18 cellular contexts compared by ENCODE assay signal in genomic region chr4:105909699-105910340, GRCh38. TPM values are rescaled to one million over a fixed set of nuclear protein-coding genes. Genes with fewer than 3 reads are reported as not detected.
DNase-seq lines count a peak whose midpoint lies in the region; ATAC-seq and TF ChIP-seq lines count a peak whose summit lies in the region.
"Had no signal": no experiment of that assay in that cellular context is flagged by ENCODE, and none has a peak within 500 bp of the region (broad histone marks: within the 10 kb centered on the region; RNA-seq: fewer than 3 reads in every experiment).

No MANE protein-coding gene starts in this region.

- H3F3A ChIP-seq in GM23338 (replicated peaks; ENCODE audit: low read depth): no peaks in the 10 kb centered on the region

- TF ChIP-seq CTCF in GM23338 (conservative IDR thresholded peaks at IDR 0.05; ENCODE audit: low read depth in 2 of 2) (no peak), fibroblast of mammary gland (conservative IDR thresholded peaks at IDR 0.05; ENCODE audit: control insufficient read depth, insufficient read depth, low read depth, low read length) (no peak), coronary artery (IDR thresholded peaks at IDR 0.05) (no peak)

- H3K27ac ChIP-seq in GM23338 (ENCODE audit: low read depth): no peak overlapping the region
- no peak overlapping the region for H3K27ac ChIP-seq in coronary artery
- H3K27ac ChIP-seq: dorsolateral prefrontal cortex, left ventricle myocardium inferior had no signal

- H3K27me3 ChIP-seq in GM23338 (ENCODE audit: insufficient read depth): no peaks in the 10 kb centered on the region
- H3K27me3 ChIP-seq: Peyer's patch had no signal

- DNase-seq in GM23338 (ENCODE audit: low spot score) (peak; percentile 15), NCI-H510A (lab: John Stamatoyannopoulos, UW) (peak; percentile 0), fibroblast of mammary gland (ENCODE audit: low read depth) (peak; percentile 28), skeletal muscle cell (ENCODE audit: low read depth) (peak; percentile 5), coronary artery (ENCODE audit: low spot score) (no peak)
- DNase-seq in activated CD4-positive, alpha-beta T cell treated with anti-CD3 and anti-CD28 coated beads for 48 hours: no peak
- DNase-seq: activated CD4-positive, alpha-beta T cell treated with anti-CD3 and anti-CD28 coated beads, Interleukin-2, amount 10 ng/mL, durations not matched to agents 24 days and 14 days; activated T-cell treated with anti-CD3 and anti-CD28 coated beads, Interleukin-2, amount 50 U/mL, for 72 hours; CD4-positive, CD25-positive, alpha-beta regulatory T cell; dorsolateral prefrontal cortex; left ventricle myocardium inferior; NCI-H2081 treated with DMSO at 0.1 percent for 48 hours had no signal

- H3K4me3 ChIP-seq in GM23338: no peak overlapping the region
- H3K4me3 ChIP-seq in fibroblast of mammary gland (ENCODE audit: control insufficient read depth, low read depth, low read length): no peak overlapping the region
- no peak overlapping the region for H3K4me3 ChIP-seq in skeletal muscle cell (ENCODE audit: low read depth, low read length)
- no peak overlapping the region for H3K4me3 ChIP-seq in coronary artery
- H3K4me3 ChIP-seq: dorsolateral prefrontal cortex, left ventricle myocardium inferior, thoracic aorta had no signal

- H4K20me1 ChIP-seq in GM23338 (replicated peaks; ENCODE audit: insufficient read depth): no peaks in the 10 kb centered on the region

- no peaks in the 10 kb centered on the region for H3K9me3 Mint-ChIP-seq in GM23338
- H3K9me3 Mint-ChIP-seq: activated CD4-positive, alpha-beta T cell treated with anti-CD3 and anti-CD28 coated beads, Interleukin-2, amount 10 ng/mL, durations not matched to agents 24 days and 14 days; activated T-cell treated with anti-CD3 and anti-CD28 coated beads, Interleukin-2, amount 50 U/mL, for 72 hours; neural crest cell; T-helper 1 cell treated with Interleukin-12 subunit alpha and Interleukin-12 subunit beta and Interleukin-4 antibody, amounts not matched to agents 30 μg/mL and 1 μg/mL, for 36 hours had no signal

- H3K36me3 ChIP-seq in GM23338 (ENCODE audit: insufficient read depth): no peaks in the 10 kb centered on the region
- H3K36me3 ChIP-seq: left ventricle myocardium inferior, Peyer's patch had no signal

- no peak overlapping the region for H2AFZ ChIP-seq in GM23338

- H3K36me3 Mint-ChIP-seq in GM23338 (ENCODE audit: low read depth): no peaks in the 10 kb centered on the region
- H3K36me3 Mint-ChIP-seq: CD4-positive, CD25-positive, alpha-beta regulatory T cell had no signal

- H3K4me1 Mint-ChIP-seq in GM23338: peaks cover 13% of the 10 kb centered on the region; the same call in 2 of the 3 replicates
- H3K4me1 Mint-ChIP-seq: activated CD4-positive, alpha-beta T cell treated with anti-CD3 and anti-CD28 coated beads, Interleukin-2, amount 10 ng/mL, durations not matched to agents 24 days and 14 days; CD4-positive, CD25-positive, alpha-beta regulatory T cell; neural crest cell had no signal

- no peaks in the 10 kb centered on the region for H3K9me2 ChIP-seq in GM23338 (ENCODE audit: insufficient read depth)

- H3K4me2 ChIP-seq in GM23338: no peak overlapping the region

- H3K27ac Mint-ChIP-seq in GM23338: no peak overlapping the region
- H3K27ac Mint-ChIP-seq: activated CD4-positive, alpha-beta T cell treated with anti-CD3 and anti-CD28 coated beads, Interleukin-2, amount 10 ng/mL, durations not matched to agents 24 days and 14 days; activated T-cell treated with anti-CD3 and anti-CD28 coated beads, Interleukin-2, amount 50 U/mL, for 72 hours; CD4-positive, CD25-positive, alpha-beta regulatory T cell; T-helper 1 cell treated with Interleukin-12 subunit alpha and Interleukin-12 subunit beta and Interleukin-4 antibody, amounts not matched to agents 30 μg/mL and 1 μg/mL, for 36 hours had no signal

- H3K4me3 Mint-ChIP-seq in GM23338: no peak overlapping the region
- H3K4me3 Mint-ChIP-seq: activated CD4-positive, alpha-beta T cell treated with anti-CD3 and anti-CD28 coated beads, Interleukin-2, amount 10 ng/mL, durations not matched to agents 24 days and 14 days; activated T-cell treated with anti-CD3 and anti-CD28 coated beads, Interleukin-2, amount 50 U/mL, for 72 hours; CD4-positive, CD25-positive, alpha-beta regulatory T cell; neural crest cell; T-helper 1 cell treated with Interleukin-12 subunit alpha and Interleukin-12 subunit beta and Interleukin-4 antibody, amounts not matched to agents 30 μg/mL and 1 μg/mL, for 36 hours had no signal

- peak; percentile 69 for ATAC-seq in GM23338
- no peak for ATAC-seq in HG03108 (IDR thresholded peaks at IDR 0.05; ENCODE audit: unreplicated experiment)
- ATAC-seq in GM18502 (IDR thresholded peaks at IDR 0.05; ENCODE audit: poor library complexity, unreplicated experiment): no peak
- ATAC-seq: activated T-cell treated with anti-CD3 and anti-CD28 coated beads, Interleukin-2, amount 50 U/mL, for 72 hours had no signal

- H3K4me1 ChIP-seq in GM23338 (ENCODE audit: insufficient read depth): 0 out of 2 replicates have a peak, but pooled peaks cover 2% of the 10 kb centered on the region
- H3K4me1 ChIP-seq: left ventricle myocardium inferior had no signal

- H3K27me3 Mint-ChIP-seq in GM23338 (ENCODE audit: insufficient read depth, low read depth, poor library complexity): no peaks in the 10 kb centered on the region
- H3K27me3 Mint-ChIP-seq: CD4-positive, CD25-positive, alpha-beta regulatory T cell had no signal

- no peaks in the 10 kb centered on the region for H3K79me2 ChIP-seq in GM23338 (replicated peaks; ENCODE audit: insufficient read depth)

TF ChIP-seq in GM23338, 12 proteins besides CTCF, POLR2A, EP300 and RAD21:
- TF ChIP-seq ZNF462 (CRISPR knock-in tag; IDR thresholded peaks at IDR 0.05) (no peak), STAT1 (IDR thresholded peaks at IDR 0.05; ENCODE audit: unreplicated experiment) (no peak)

RNA-seq across cellular contexts. Expression of gene NPNT, which starts 14.5 kb away (rescaled TPM):
- total RNA-seq in GM23338 (2014; rRNA removed; shearing (Covaris generic)): 1.4 and 3.1 TPM in 2 replicates
- polyA plus RNA-seq in GM23338 (2016; fragmentation: Nextera tagmentation; extraction: Ambion mirVana): 1.4 and 1.9 TPM in 2 replicates
- total RNA-seq: activated CD4-positive, alpha-beta T cell treated with anti-CD3 and anti-CD28 coated beads, Interleukin-2, amount 10 ng/mL, durations not matched to agents 24 days and 14 days; CD4-positive, CD25-positive, alpha-beta regulatory T cell; neural crest cell had no signal
- polyA plus RNA-seq: CD4-positive, CD25-positive, alpha-beta regulatory T cell had no signal

Comparison
In these comparisons a context has a peak if more than half of its experiments do, and no peak if none do; other contexts are left out.
1. DNase-seq: peak in GM23338 (single experiment), NCI-H510A (single experiment), fibroblast of mammary gland (single experiment) and skeletal muscle cell (single experiment); none in coronary artery (single experiment) and activated CD4-positive, alpha-beta T cell treated with anti-CD3 and anti-CD28 coated beads for 48 hours (single experiment).